ENCODE assay signal across 9 cellular contexts in the genomic region with DNA sequence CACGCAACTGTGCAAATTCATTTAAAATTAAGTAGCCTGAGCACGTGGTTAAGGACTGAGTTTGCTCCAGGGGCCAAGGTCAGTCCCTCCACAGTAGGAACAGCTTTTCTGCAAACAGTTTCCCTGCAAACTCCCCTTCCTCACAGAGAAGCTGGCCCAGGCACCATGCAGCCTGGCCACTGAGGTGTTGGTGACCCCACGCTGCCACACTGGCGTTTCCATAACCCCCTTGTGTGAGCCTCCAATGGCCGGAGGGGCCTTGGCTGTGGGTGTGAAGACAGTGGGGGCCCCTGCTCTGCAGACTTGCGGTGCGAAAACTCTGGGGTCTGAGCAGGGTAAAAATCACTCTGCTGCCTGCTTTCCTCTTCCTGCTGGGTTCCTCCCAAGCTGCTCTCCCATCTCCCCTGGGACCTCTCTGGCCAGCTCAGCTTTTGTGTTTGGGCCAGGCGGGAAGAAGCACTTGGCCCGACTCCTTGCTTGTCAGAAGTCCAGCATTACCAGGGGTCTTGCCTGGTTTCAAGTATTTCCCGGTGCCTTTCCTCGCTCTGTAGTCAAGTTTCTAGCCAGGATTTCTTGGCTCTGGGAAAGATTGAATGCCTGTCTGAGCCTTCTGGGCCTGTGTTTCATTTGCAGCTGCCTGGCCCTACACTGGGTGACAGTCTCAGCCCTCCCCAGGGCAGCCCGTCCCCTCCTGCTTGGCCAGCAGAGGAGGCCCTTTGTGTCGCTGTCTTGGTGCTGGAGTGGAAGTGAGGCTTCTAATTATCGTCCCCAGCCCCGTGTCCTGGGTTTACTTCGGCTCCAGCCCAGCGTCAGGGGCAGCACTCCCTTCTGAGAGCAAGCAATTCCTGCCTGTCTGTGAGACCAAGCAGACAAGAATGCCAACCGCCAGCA.
DNase-seq lines count a peak whose midpoint lies in the region; ATAC-seq and TF ChIP-seq lines count a peak whose summit lies in the region.
"Had no signal": no experiment of that assay in that cellular context is flagged by ENCODE, and none has a peak within 500 bp of the region (broad histone marks: within the 10 kb centered on the region; RNA-seq: fewer than 3 reads in every experiment).

No MANE protein-coding gene starts in this region.

- no peak overlapping the region for H3K4me3 ChIP-seq in testis

- TF ChIP-seq POLR2A in testis (IDR thresholded peaks at IDR 0.05), result no peak

- no peaks in the 10 kb centered on the region for H3K27me3 ChIP-seq in testis

- H3K27ac ChIP-seq in caudate nucleus (ENCODE audit: low read depth, low read length) (peak overlapping the region; percentile 77), testis (peak overlapping the region; percentile 47 to 90)

- H3K4me1 Mint-ChIP-seq in stimulated activated memory B cell treated with anti-CD40 and anti-IgM and Interleukin-4, amounts not matched to agents 10 μg/mL and 1 μg/mL and 100 μg/mL, for 72 hours, result peaks cover 35% of the 10 kb centered on the region

- in situ Hi-C loops in GM13977 (cut with MboI; ENCODE audit: low pct_unique_long_range_greater_than_20kb, low sequenced_read_pairs, unreplicated experiment), result loop anchor here (25.0 kb wide), 1 partner anchor 521 kb away; no protein-coding TSS in a partner anchor

- H3K4me3 Mint-ChIP-seq in stimulated activated memory B cell treated with anti-CD40 and anti-IgM and Interleukin-4, amounts not matched to agents 10 μg/mL and 1 μg/mL and 100 μg/mL, for 72 hours, result no peak overlapping the region

- DNase-seq in NCI-H2107 treated with DMSO at 0.1 percent for 48 hours (lab: John Stamatoyannopoulos, UW; ENCODE audit: unreplicated experiment) (peak; percentile 43), caudate nucleus (lab: John Stamatoyannopoulos, UW) (peak in 56 of 61 donors; percentile 29 to 90 (median 60)), medulla oblongata (ENCODE audit: extremely low spot score) (peak; percentile 89), testis (peak; percentile 46), HPDE6-E6E7 (ENCODE audit: extremely low spot score) (no peak), GM13977 (ENCODE audit: low spot score) (no peak)
- DNase-seq: small intestine had no signal

- intact Hi-C loops in testis (cut with DNase I; ENCODE audit: low total_unique reads), result no loop called here

- peaks cover 39% of the 10 kb centered on the region for H3K4me1 ChIP-seq in testis

- TF ChIP-seq CTCF in testis (IDR thresholded peaks at IDR 0.05) (no peak), GM13977 (IDR thresholded peaks at IDR 0.05; ENCODE audit: extremely low read depth, insufficient read depth, missing control alignments) (no peak)

- H3K36me3 ChIP-seq in testis (ENCODE audit: low read depth, missing control alignments), result no peaks in the 10 kb centered on the region

- no peaks in the 10 kb centered on the region for H3K27me3 Mint-ChIP-seq in stimulated activated memory B cell treated with anti-CD40 and anti-IgM and Interleukin-4, amounts not matched to agents 10 μg/mL and 1 μg/mL and 100 μg/mL, for 72 hours

- H3K9me3 Mint-ChIP-seq in stimulated activated memory B cell treated with anti-CD40 and anti-IgM and Interleukin-4, amounts not matched to agents 10 μg/mL and 1 μg/mL and 100 μg/mL, for 72 hours, result no peaks in the 10 kb centered on the region

- no peak for ATAC-seq in GM21717 (IDR thresholded peaks at IDR 0.05; ENCODE audit: unreplicated experiment)
- no peak for ATAC-seq in stimulated activated memory B cell treated with anti-CD40 and anti-IgM and Interleukin-4, amounts not matched to agents 10 μg/mL and 1 μg/mL and 100 μg/mL, for 72 hours

- H3K9me3 ChIP-seq in testis, result no peaks in the 10 kb centered on the region

- no peak overlapping the region for H3K27ac Mint-ChIP-seq in stimulated activated memory B cell treated with anti-CD40 and anti-IgM and Interleukin-4, amounts not matched to agents 10 μg/mL and 1 μg/mL and 100 μg/mL, for 72 hours

- no peaks in the 10 kb centered on the region for H3K36me3 Mint-ChIP-seq in stimulated activated memory B cell treated with anti-CD40 and anti-IgM and Interleukin-4, amounts not matched to agents 10 μg/mL and 1 μg/mL and 100 μg/mL, for 72 hours

- 34 to 35% methylated on average over 16 to 18 of the region's 18 CpGs for WGBS in testis, 2 donors

Comparison
In these comparisons a context has a peak if more than half of its experiments do, and no peak if none do; other contexts are left out.
1. DNase-seq: peak in NCI-H2107 treated with DMSO at 0.1 percent for 48 hours (single experiment), caudate nucleus (56 of 61), medulla oblongata (single experiment) and testis (single experiment); none in HPDE6-E6E7 (single experiment) and GM13977 (single experiment).